Comparison of ENCODE assay signal across 1 cellular context in genomic region chr6:138570716-138571020, GRCh38.
TF ChIP-seq lines count a peak whose summit lies in the region.

No MANE protein-coding gene starts in this region.

TF ChIP-seq in IMR-90, 13 proteins besides CTCF, POLR2A, EP300 and RAD21:
- TF ChIP-seq MAFK (IDR thresholded peaks at IDR 0.05; ENCODE audit: low read depth, low read length): no peak
- no peak for TF ChIP-seq RCOR1 (IDR thresholded peaks at IDR 0.05; ENCODE audit: insufficient replicate concordance, low read length)
- no peak for TF ChIP-seq FOS (IDR thresholded peaks at IDR 0.05; ENCODE audit: low read depth, low read length)
- no peak for TF ChIP-seq MAZ (IDR thresholded peaks at IDR 0.05; ENCODE audit: borderline replicate concordance, low read depth, low read length)
- TF ChIP-seq MXI1 (IDR thresholded peaks at IDR 0.05; ENCODE audit: borderline replicate concordance, low read depth, low read length): no peak
- TF ChIP-seq RFX5 (IDR thresholded peaks at IDR 0.05; ENCODE audit: low read depth, low read length): no peak
